In the genomic region with DNA sequence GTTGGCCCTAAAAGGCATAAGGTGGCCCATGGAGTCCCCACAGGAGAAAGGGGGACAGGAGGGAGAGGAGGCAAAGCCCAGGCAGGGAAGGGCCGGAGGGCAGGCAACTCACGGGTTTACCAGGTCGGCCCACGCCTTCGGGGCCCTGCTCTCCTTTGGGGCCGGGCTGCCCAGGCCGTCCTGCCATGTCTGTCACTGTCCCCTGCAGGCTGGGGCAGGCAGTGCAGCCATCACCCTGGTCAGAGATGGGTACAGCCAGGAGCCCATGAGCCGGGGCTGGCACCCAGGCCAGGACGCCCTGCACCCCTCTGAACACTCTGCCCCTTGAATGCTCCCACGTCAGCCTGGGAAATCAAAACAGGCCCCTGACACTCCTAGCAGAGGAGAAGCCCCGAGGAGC, we compare ENCODE assay signal across 10 cellular contexts. TPM values are rescaled to one million over a fixed set of nuclear protein-coding genes. Genes with fewer than 3 reads are reported as not detected.
DNase-seq lines count a peak whose midpoint lies in the region; ATAC-seq and TF ChIP-seq lines count a peak whose summit lies in the region.
"Had no signal": no experiment of that assay in that cellular context is flagged by ENCODE, and none has a peak within 500 bp of the region (broad histone marks: within the 10 kb centered on the region; RNA-seq: fewer than 3 reads in every experiment).

No MANE protein-coding gene starts in this region.

- no peak overlapping the region for H3K9ac ChIP-seq in parathyroid adenoma

- no peak for TF ChIP-seq POLR2A in spleen (IDR thresholded peaks at IDR 0.05)

- peak; percentile 49 for DNase-seq in NAMALWA (ENCODE audit: low spot score)
- no peak for DNase-seq in epithelial cell of esophagus (ENCODE audit: low read depth)
- no peak for DNase-seq in spleen
- no peak for DNase-seq in cerebellar cortex (ENCODE audit: low spot score)
- DNase-seq: NCI-H526 treated with DMSO at 0.1 percent for 48 hours; stimulated activated CD8-positive, alpha-beta memory T cell treated with anti-CD3 and anti-CD28 coated beads, Interleukin-4, amount 100 ng/mL, for 48 hours had no signal

- ATAC-seq in HG03159 (IDR thresholded peaks at IDR 0.05; ENCODE audit: unreplicated experiment), result no peak
- no peak for ATAC-seq in GM18873 (IDR thresholded peaks at IDR 0.05; ENCODE audit: low FRiP score, unreplicated experiment)

- no peak overlapping the region for H3K4me3 ChIP-seq in epithelial cell of esophagus (ENCODE audit: low read length)
- no peak overlapping the region for H3K4me3 ChIP-seq in parathyroid adenoma (ENCODE audit: low read depth, low read length)
- no peak overlapping the region for H3K4me3 ChIP-seq in spleen

- no peak overlapping the region for H2AFZ ChIP-seq in parathyroid adenoma

- H3K9me3 ChIP-seq in parathyroid adenoma (ENCODE audit: control insufficient read depth, low read length) (no peaks in the 10 kb centered on the region), spleen (no peaks in the 10 kb centered on the region)

- H3K27me3 ChIP-seq in parathyroid adenoma (ENCODE audit: control insufficient read depth, insufficient read depth, low read length) (no peaks in the 10 kb centered on the region), spleen (replicated peaks in 1 of 7) (peaks cover 0 to 44% (median 3%) of the 10 kb centered on the region in 7 donors)

- H3K79me2 ChIP-seq in parathyroid adenoma, result no peaks in the 10 kb centered on the region

- no peak overlapping the region for H3K4me2 ChIP-seq in parathyroid adenoma (ENCODE audit: low read length)

- intact Hi-C loops in spleen (cut with DNase I; ENCODE audit: low total_unique reads), result no loop called here

- 72 to 83% (median 76%) methylated on average over 7 to 11 of the region's 11 CpGs for WGBS in spleen, 5 donors

- H3K36me3 ChIP-seq in parathyroid adenoma (ENCODE audit: control insufficient read depth, insufficient read depth, low read length) (no peaks in the 10 kb centered on the region), spleen (no peaks in the 10 kb centered on the region)

- H3K4me1 ChIP-seq in parathyroid adenoma (no peaks in the 10 kb centered on the region), spleen (no peaks in the 10 kb centered on the region)

- H3K27ac ChIP-seq in parathyroid adenoma (no peak overlapping the region), spleen (no peak overlapping the region)

- TF ChIP-seq CTCF in GM12872 (IDR thresholded peaks at IDR 0.05; ENCODE audit: insufficient read depth, low read depth, low read length) (peak; percentile 67), epithelial cell of esophagus (IDR thresholded peaks at IDR 0.05; ENCODE audit: insufficient read depth, low read depth, low read length, missing control alignments) (peak; percentile 44), parathyroid adenoma (IDR thresholded peaks at IDR 0.05) (peak; percentile 18), spleen (IDR thresholded peaks at IDR 0.05 in 8 of 11, conservative IDR thresholded peaks at IDR 0.05 in 3 of 11) (peak in 4 of 11 experiments; percentile 12 to 37 (median 34))

RNA-seq across cellular contexts. Expression of gene COL16A1, which starts 19.8 kb away (rescaled TPM):
- total RNA-seq in spleen, result 10 to 100 TPM in 5 of 7 donors, 1 to 10 TPM in 2; 4.7 to 22.0 (median 12.4) TPM
- polyA plus RNA-seq in spleen, result 10 to 100 TPM in 2 of 3 donors, 1 to 10 TPM in 1; 9.5 to 25.6 (median 14.4) TPM

RNA-seq across cellular contexts. Expression of gene PEF1, which starts 39.3 kb away (rescaled TPM):
- 10 to 100 TPM; 48.2 to 73.4 (median 54.5) TPM for total RNA-seq in spleen
- 10 to 100 TPM; 46.5 to 70.4 (median 60.8) TPM for polyA plus RNA-seq in spleen
